In genomic region chr22:20116951-20117645, GRCh38 we compare ENCODE assay signal across 8 cellular contexts. TPM values are rescaled to one million over a fixed set of nuclear protein-coding genes. Genes with fewer than 3 reads are reported as not detected.
DNase-seq lines count a peak whose midpoint lies in the region; ATAC-seq lines count a peak whose summit lies in the region.

Gene TRMT2A (minus strand): TSS chr22:20117226. CDS start chr22:20116906, 320 bp downstream.

- H3K4me3 ChIP-seq in CD8-positive, alpha-beta memory T cell (ENCODE audit: low read length): peak within 1 kb of the TSS; percentile 86
- peak within 1 kb of the TSS; percentile 85 for H3K4me3 ChIP-seq in effector memory CD4-positive, alpha-beta T cell (ENCODE audit: insufficient read depth, low read depth, low read length, poor library complexity, severe bottlenecking)

- peaks cover 36% of the 10 kb centered on the region for H3K4me1 ChIP-seq in CD8-positive, alpha-beta memory T cell (ENCODE audit: insufficient read depth, low read length)
- peaks cover 24% of the 10 kb centered on the region for H3K4me1 ChIP-seq in effector memory CD4-positive, alpha-beta T cell (ENCODE audit: control insufficient read depth, insufficient read depth, low read length, poor library complexity, severe bottlenecking)

- peak within 1 kb of the TSS; percentile 86 to 98 (median 92) for H3K27ac Mint-ChIP-seq in CD8-positive, alpha-beta memory T cell
- peak within 1 kb of the TSS; percentile 95 for H3K27ac Mint-ChIP-seq in memory B cell

- peaks cover 29 to 59% (median 31%) of the 10 kb centered on the region in 3 donors for H3K4me1 Mint-ChIP-seq in CD8-positive, alpha-beta memory T cell
- peaks cover 18% of the 10 kb centered on the region for H3K4me1 Mint-ChIP-seq in memory B cell

- peaks cover 0 to 64% (median 2%) of the 10 kb centered on the region in 3 donors for H3K36me3 Mint-ChIP-seq in CD8-positive, alpha-beta memory T cell
- H3K36me3 Mint-ChIP-seq in memory B cell: peaks cover 7% of the 10 kb centered on the region

- no peaks in the 10 kb centered on the region for H3K27me3 Mint-ChIP-seq in CD8-positive, alpha-beta memory T cell
- no peaks in the 10 kb centered on the region for H3K27me3 Mint-ChIP-seq in memory B cell

- DNase-seq in CD8-positive, alpha-beta memory T cell: peak; percentile 93 to 97 (median 96)
- DNase-seq in HS-5 (ENCODE audit: low read depth): peak; percentile 91
- DNase-seq in NK-92 (lab: John Stamatoyannopoulos, UW; ENCODE audit: unreplicated experiment): peak; percentile 83
- DNase-seq in activated CD8-positive, alpha-beta memory T cell treated with anti-CD3 and anti-CD28 coated beads for 24 hours: peak; percentile 98
- DNase-seq in effector memory CD4-positive, alpha-beta T cell: peak; percentile 94 to 95 (median 95)
- peak; percentile 96 for DNase-seq in memory B cell (ENCODE audit: low spot score in 2 of 2)
- DNase-seq in stimulated activated CD8-positive, alpha-beta memory T cell treated with anti-CD3 and anti-CD28 coated beads, Interleukin-12 subunit alpha, Interleukin-12 subunit beta, amount 100 ng/mL, for 24 hours (ENCODE audit: extremely low read depth): peak; percentile 91

- no peaks in the 10 kb centered on the region for H3K9me3 Mint-ChIP-seq in CD8-positive, alpha-beta memory T cell
- no peaks in the 10 kb centered on the region for H3K9me3 Mint-ChIP-seq in memory B cell

- peak; percentile 71 for ATAC-seq in GM19467 (IDR thresholded peaks at IDR 0.05; ENCODE audit: unreplicated experiment)
- peak; percentile 83 for ATAC-seq in memory B cell (ENCODE audit: low read depth)

- peak within 1 kb of the TSS; percentile 95 for H3K27ac ChIP-seq in CD8-positive, alpha-beta memory T cell (ENCODE audit: low read depth, low read length)
- H3K27ac ChIP-seq in effector memory CD4-positive, alpha-beta T cell (ENCODE audit: insufficient read depth, low read length, poor library complexity, severe bottlenecking): peak within 1 kb of the TSS; percentile 86

- CTCF ChIA-PET in CD8-positive, alpha-beta memory T cell (lab: Charles Lee): interaction anchor here (0.9 to 1.3 kb wide), 2 partner anchors 12 to 36 kb away, joined by 3 read pairs; no protein-coding TSS in a partner anchor

- peak within 1 kb of the TSS; percentile 85 to 96 (median 91) for H3K4me3 Mint-ChIP-seq in CD8-positive, alpha-beta memory T cell
- H3K4me3 Mint-ChIP-seq in memory B cell: peak within 1 kb of the TSS; percentile 95

- no peaks in the 10 kb centered on the region for H3K9me3 ChIP-seq in CD8-positive, alpha-beta memory T cell (ENCODE audit: low read length)
- no peaks in the 10 kb centered on the region for H3K9me3 ChIP-seq in effector memory CD4-positive, alpha-beta T cell (ENCODE audit: control insufficient read depth, low read length)

- POLR2A ChIA-PET in CD8-positive, alpha-beta memory T cell (lab: Charles Lee): interaction anchor here (0.6 to 1.3 kb wide), 9 partner anchors 8 to 885 kb away, joined by 3 to 6 read pairs (median 5); partner anchors contain the start of genes TANGO2 and THAP7

- H3K36me3 ChIP-seq in CD8-positive, alpha-beta memory T cell (ENCODE audit: insufficient read depth, low read length): peaks cover 56% of the 10 kb centered on the region
- peaks cover 62% of the 10 kb centered on the region for H3K36me3 ChIP-seq in effector memory CD4-positive, alpha-beta T cell (ENCODE audit: control insufficient read depth, insufficient read depth, low read length)

- no peaks in the 10 kb centered on the region for H3K27me3 ChIP-seq in CD8-positive, alpha-beta memory T cell (ENCODE audit: insufficient read depth, low read length, poor library complexity, severe bottlenecking)
- H3K27me3 ChIP-seq in effector memory CD4-positive, alpha-beta T cell (replicated peaks; ENCODE audit: control insufficient read depth, insufficient read depth, low read length, poor library complexity, severe bottlenecking): no peaks in the 10 kb centered on the region

RNA-seq across cellular contexts. Expression of gene TRMT2A, which starts in this region (rescaled TPM):
- 100 to 1,000 TPM; 108 to 121 TPM for total RNA-seq in CD8-positive, alpha-beta memory T cell
- polyA plus RNA-seq in CD8-positive, alpha-beta memory T cell: 35.6 TPM

Comparison
In these comparisons a context has a peak if more than half of its experiments do, and no peak if none do; other contexts are left out.
1. Peak in every context shown above with its lines: DNase-seq, ATAC-seq, H3K4me3 ChIP-seq and H3K27ac ChIP-seq.